Comparison of ENCODE assay signal across 21 cellular contexts in the genomic region with DNA sequence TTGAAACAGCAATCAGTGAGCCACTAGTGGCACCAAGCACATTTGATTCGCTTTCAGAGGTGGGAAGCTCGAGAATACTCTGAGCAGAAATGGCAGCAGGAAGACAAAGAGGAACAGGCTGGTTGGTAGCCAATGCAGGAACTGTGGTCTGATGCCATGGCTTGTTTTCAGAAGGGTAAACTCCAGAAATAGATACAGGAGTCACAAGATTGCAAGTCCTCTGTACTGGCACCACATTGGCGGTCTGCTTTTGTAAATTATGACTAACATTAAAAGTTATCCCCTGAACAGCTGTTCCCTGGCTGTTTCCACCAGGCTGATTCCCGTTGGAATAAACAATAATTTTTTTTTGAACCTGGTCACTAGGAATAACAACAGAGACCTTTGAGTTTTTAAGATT. TPM values are rescaled to one million over a fixed set of nuclear protein-coding genes. Genes with fewer than 3 reads are reported as not detected.
DNase-seq lines count a peak whose midpoint lies in the region; ATAC-seq and TF ChIP-seq lines count a peak whose summit lies in the region.
"Had no signal": no experiment of that assay in that cellular context is flagged by ENCODE, and none has a peak within 500 bp of the region (broad histone marks: within the 10 kb centered on the region; RNA-seq: fewer than 3 reads in every experiment).

No MANE protein-coding gene starts in this region.

- intact Hi-C loops in esophagus muscularis mucosa (cut with DNase I): no loop called here
- intact Hi-C loops in mucosa of descending colon (cut with DNase I, micrococcal nuclease): no loop called here
- intact Hi-C loops in prostate gland (cut with DNase I): loop anchor here (5.0 kb wide), 1 partner anchor 36 kb away; a partner anchor contains a TSS

- ATAC-seq in mucosa of descending colon: peak; percentile 5
- ATAC-seq in GM21619 (IDR thresholded peaks at IDR 0.05; ENCODE audit: unreplicated experiment): no peak
- ATAC-seq in HG03108 (IDR thresholded peaks at IDR 0.05; ENCODE audit: unreplicated experiment): no peak
- ATAC-seq: A549; left colon; natural killer cell treated with Interleukin-12 subunit alpha and Interleukin-12 subunit beta and Interleukin-15 and Interleukin-18, amount 100 ng/mL, for 72 hours; SK-N-SH treated with all-trans-retinoic acid at 6 μM for 48 hours had no signal

- H3K4me1 ChIP-seq in esophagus muscularis mucosa: peaks cover 9 to 35% (median 20%) of the 10 kb centered on the region in 4 donors
- peaks cover 5% of the 10 kb centered on the region for H3K4me1 ChIP-seq in mucosa of descending colon (ENCODE audit: low read depth)
- H3K4me1 ChIP-seq in prostate gland (replicated peaks): no peaks in the 10 kb centered on the region
- H3K4me1 ChIP-seq: suprapubic skin had no signal

- no peak for TF ChIP-seq CTCF in AG04450 (IDR thresholded peaks at IDR 0.05; ENCODE audit: low read depth, low read length)
- TF ChIP-seq CTCF in esophagus muscularis mucosa (IDR thresholded peaks at IDR 0.05): no peak
- TF ChIP-seq CTCF in mucosa of descending colon (IDR thresholded peaks at IDR 0.05): no peak
- TF ChIP-seq CTCF in prostate gland (IDR thresholded peaks at IDR 0.05): no peak

- H3K27ac ChIP-seq in AG04450 (ENCODE audit: low read depth, low read length) (peak overlapping the region; percentile 92), esophagus muscularis mucosa (replicated peaks in 1 of 4) (peak overlapping the region; percentile 61 to 70 (median 65)), prostate gland (no peak overlapping the region)
- H3K27ac ChIP-seq: A549, suprapubic skin had no signal

- WGBS in esophagus muscularis mucosa: 44% methylated on average over 4 of the region's 4 CpGs
- 78% methylated on average over 4 of the region's 4 CpGs for WGBS in prostate gland

- TF ChIP-seq EP300 in esophagus muscularis mucosa (IDR thresholded peaks at IDR 0.05): no peak

- TF ChIP-seq POLR2A in esophagus muscularis mucosa (IDR thresholded peaks at IDR 0.05; ENCODE audit: low read depth) (no peak), prostate gland (IDR thresholded peaks at IDR 0.05) (no peak)

- H3K4me3 ChIP-seq in AG04450 (ENCODE audit: low read depth, low read length) (no peak overlapping the region), MG63 (no peak overlapping the region), esophagus muscularis mucosa (no peak overlapping the region), mucosa of descending colon (no peak overlapping the region), prostate gland (no peak overlapping the region)
- H3K4me3 ChIP-seq: A549, smooth muscle cell, suprapubic skin had no signal

- CTCF ChIA-PET in AG04450 (lab: Charles Lee): no interaction called here

- no peaks in the 10 kb centered on the region for H3K9me3 ChIP-seq in AG04450 (ENCODE audit: control insufficient read depth, insufficient read depth, low read length)
- H3K9me3 ChIP-seq in MG63: no peaks in the 10 kb centered on the region
- H3K9me3 ChIP-seq in esophagus muscularis mucosa: no peaks in the 10 kb centered on the region
- no peaks in the 10 kb centered on the region for H3K9me3 ChIP-seq in mucosa of descending colon
- H3K9me3 ChIP-seq in prostate gland: no peaks in the 10 kb centered on the region
- H3K9me3 ChIP-seq: A549, Caco-2, suprapubic skin had no signal

- peaks cover 17% of the 10 kb centered on the region for H3K36me3 ChIP-seq in MG63
- H3K36me3 ChIP-seq in esophagus muscularis mucosa: peaks cover 0 to 62% (median 35%) of the 10 kb centered on the region in 4 donors
- H3K36me3 ChIP-seq in mucosa of descending colon (ENCODE audit: low read depth): no peaks in the 10 kb centered on the region
- no peaks in the 10 kb centered on the region for H3K36me3 ChIP-seq in prostate gland

- POLR2A ChIA-PET in AG04450 (lab: Yijun Ruan, JAX): interaction anchor here (0.9 kb wide), 1 partner anchor 35 kb away, joined by 3 read pairs; a partner anchor contains a TSS

- DNase-seq in AG04450 (ENCODE audit: low read depth, low spot score): peak; percentile 65
- DNase-seq in MG63: peak; percentile 85
- no peak for DNase-seq in esophagus muscularis mucosa (ENCODE audit: extremely low spot score)
- DNase-seq in mucosa of descending colon: no peak
- no peak for DNase-seq in prostate gland (ENCODE audit: low spot score)
- DNase-seq in EL: no peak
- DNase-seq: activated naive CD4-positive, alpha-beta T cell; Caco-2; H9; hippocampal formation; KBM-7; NCI-H2107; NK-92 treated with Interleukin-12 subunit alpha and Interleukin-12 subunit beta, amount 100 ng/mL, for 24 hours had no signal

- H3K27me3 ChIP-seq in AG04450 (ENCODE audit: control insufficient read depth, insufficient read depth, low read length): no peaks in the 10 kb centered on the region
- H3K27me3 ChIP-seq in MG63: no peaks in the 10 kb centered on the region
- H3K27me3 ChIP-seq in esophagus muscularis mucosa: no peaks in the 10 kb centered on the region
- no peaks in the 10 kb centered on the region for H3K27me3 ChIP-seq in prostate gland (replicated peaks; ENCODE audit: insufficient read depth)
- H3K27me3 ChIP-seq: suprapubic skin had no signal

RNA-seq across cellular contexts. Expression of a gene that starts 35.5 kb away (rescaled TPM):
- polyA plus RNA-seq in AG04450 (2011; rRNA removed): 11.7 and 15.4 TPM in 2 replicates
- polyA minus RNA-seq in AG04450 (2011; rRNA and poly(A)+ RNA removed): 26.2 and 34.6 TPM in 2 replicates
- total RNA-seq in MG63 (2014; rRNA removed; shearing (Covaris generic); ENCODE audit: low replicate concordance): 3.3 and 4.6 TPM in 2 replicates
- 10 to 100 TPM; 20.8 to 28.6 (median 25.0) TPM for total RNA-seq in esophagus muscularis mucosa
- 10 to 100 TPM; 24.5 to 31.4 (median 26.7) TPM for total RNA-seq in mucosa of descending colon
- total RNA-seq in prostate gland: 10 to 100 TPM; 22.2 to 25.3 TPM

Comparison
In these comparisons a context has a peak if more than half of its experiments do, and no peak if none do; other contexts are left out.
1. DNase-seq: peak in AG04450 (single experiment) and MG63 (single experiment); none in esophagus muscularis mucosa (single experiment), mucosa of descending colon (0 of 3), prostate gland (single experiment) and EL (single experiment).
2. H3K27ac ChIP-seq: peak in AG04450 (single experiment) and esophagus muscularis mucosa (4 of 4); none in prostate gland (0 of 2).